8 cellular contexts compared by ENCODE assay signal in genomic region chr18:77115461-77115907, GRCh38. TPM values are rescaled to one million over a fixed set of nuclear protein-coding genes. Genes with fewer than 3 reads are reported as not detected.
DNase-seq lines count a peak whose midpoint lies in the region; ATAC-seq, FAIRE-seq and TF ChIP-seq lines count a peak whose summit lies in the region.

No MANE protein-coding gene starts in this region.

- intact Hi-C loops in CD14-positive monocyte (cut with micrococcal nuclease): loop anchor here in 1 of 2 donors (2.0 kb wide), 2 partner anchors 13 to 15 kb away; no protein-coding TSS in a partner anchor

- ATAC-seq in GM21526 (IDR thresholded peaks at IDR 0.05; ENCODE audit: low FRiP score, unreplicated experiment) (no peak), GM18861 (IDR thresholded peaks at IDR 0.05; ENCODE audit: unreplicated experiment) (no peak)

- 36 to 43% methylated on average over 2 of the region's 2 CpGs for WGBS in GM23248 (ENCODE audit: low coverage in 1 of 2, low lambda C conversion rate in 2 of 2, missing lambda C conversion rate in 2 of 2), 2 experiments

- DNase-seq in CD14-positive monocyte (ENCODE audit: low spot score) (no peak), GM23248 (no peak), astrocyte (ENCODE audit: low read depth) (no peak), mesothelial cell of epicardium (ENCODE audit: low spot score in 2 of 2, unreplicated experiment in 2 of 2) (no peak), HCEC 1CT (no peak)
- no peak for DNase-seq in central memory CD4-positive, alpha-beta T cell

- H2AFZ ChIP-seq in GM23248 (no peak overlapping the region), astrocyte (ENCODE audit: low read depth, low read length) (no peak overlapping the region)

- H3K4me1 ChIP-seq in GM23248 (ENCODE audit: insufficient read depth) (peaks cover 13% of the 10 kb centered on the region), astrocyte (ENCODE audit: insufficient read depth, low read length) (peaks cover 13% of the 10 kb centered on the region)

- no peak overlapping the region for H3K9ac ChIP-seq in GM23248
- H3K9ac ChIP-seq in astrocyte (ENCODE audit: low read length): peak overlapping the region; percentile 33

- H3K9me2 ChIP-seq in GM23248 (ENCODE audit: insufficient read depth): no peaks in the 10 kb centered on the region

- H3K4me3 Mint-ChIP-seq in CD14-positive monocyte: peak overlapping the region in 1 of 2 donors; percentile 72
- H3K4me3 Mint-ChIP-seq in astrocyte (ENCODE audit: unreplicated experiment): no peak overlapping the region
- H3K4me3 Mint-ChIP-seq in mesothelial cell of epicardium: no peak overlapping the region

- no peaks in the 10 kb centered on the region for H3K36me3 ChIP-seq in GM23248 (ENCODE audit: low read depth)
- H3K36me3 ChIP-seq in astrocyte (ENCODE audit: insufficient read depth, low read length): no peaks in the 10 kb centered on the region

- in situ Hi-C loops in GM23248 (cut with MboI): no loop called here

- H4K20me1 ChIP-seq in GM23248 (ENCODE audit: insufficient read depth) (no peaks in the 10 kb centered on the region), astrocyte (ENCODE audit: insufficient read depth, low read length) (no peaks in the 10 kb centered on the region)

- no peak overlapping the region for H3K4me2 ChIP-seq in GM23248 (ENCODE audit: unreplicated experiment)
- no peak overlapping the region for H3K4me2 ChIP-seq in astrocyte (ENCODE audit: low read length)

- H3K27ac ChIP-seq in GM23248 (peak overlapping the region; percentile 79), astrocyte (ENCODE audit: low read depth, low read length) (no peak overlapping the region)

- H3K4me1 Mint-ChIP-seq in CD14-positive monocyte (peaks cover 75% of the 10 kb centered on the region), astrocyte (ENCODE audit: low read depth, unreplicated experiment) (peaks cover 9% of the 10 kb centered on the region), mesothelial cell of epicardium (peaks cover 19% of the 10 kb centered on the region)

- H3K27ac Mint-ChIP-seq in CD14-positive monocyte (peak overlapping the region; percentile 96 to 99 (median 98)), astrocyte (ENCODE audit: unreplicated experiment) (no peak overlapping the region), mesothelial cell of epicardium (peak overlapping the region; percentile 61)

- H3K36me3 Mint-ChIP-seq in CD14-positive monocyte (peaks cover 63 to 67% of the 10 kb centered on the region in 2 donors), astrocyte (ENCODE audit: low read depth, unreplicated experiment) (peaks cover 4% of the 10 kb centered on the region), mesothelial cell of epicardium (peaks cover 5% of the 10 kb centered on the region)

- H3K79me2 ChIP-seq in GM23248 (ENCODE audit: insufficient read depth): no peaks in the 10 kb centered on the region
- peaks cover 20% of the 10 kb centered on the region for H3K79me2 ChIP-seq in astrocyte (ENCODE audit: insufficient read depth, low read length)

- H3K27me3 ChIP-seq in GM23248 (replicated peaks; ENCODE audit: insufficient read depth) (no peaks in the 10 kb centered on the region), astrocyte (ENCODE audit: insufficient read depth, low read length) (no peaks in the 10 kb centered on the region)

- FAIRE-seq in astrocyte (lab: Jason Lieb, UNC): no peak

- H3K9me3 ChIP-seq in GM23248 (ENCODE audit: low read depth): no peaks in the 10 kb centered on the region
- H3K9me3 ChIP-seq in astrocyte (ENCODE audit: insufficient read depth, low read depth, low read length): no peaks in the 10 kb centered on the region

- H3K4me3 ChIP-seq in GM23248 (no peak overlapping the region), astrocyte (ENCODE audit: insufficient read depth, low read depth, low read length) (no peak overlapping the region)

- H3K9me3 Mint-ChIP-seq in CD14-positive monocyte: no peaks in the 10 kb centered on the region
- no peaks in the 10 kb centered on the region for H3K9me3 Mint-ChIP-seq in astrocyte (ENCODE audit: unreplicated experiment)
- H3K9me3 Mint-ChIP-seq in mesothelial cell of epicardium: no peaks in the 10 kb centered on the region

- H3F3A ChIP-seq in GM23248 (ENCODE audit: insufficient read depth): peaks cover 24% of the 10 kb centered on the region

- TF ChIP-seq CTCF in CD14-positive monocyte (IDR thresholded peaks at IDR 0.05) (no peak), astrocyte (IDR thresholded peaks at IDR 0.05; ENCODE audit: insufficient read depth, low read depth, low read length) (no peak), mesothelial cell of epicardium (IDR thresholded peaks at IDR 0.05; ENCODE audit: unreplicated experiment) (no peak)

- H3K27me3 Mint-ChIP-seq in CD14-positive monocyte (ENCODE audit: low read depth in 3 of 3) (no peaks in the 10 kb centered on the region), astrocyte (ENCODE audit: low read depth, unreplicated experiment) (no peaks in the 10 kb centered on the region), mesothelial cell of epicardium (ENCODE audit: low read depth) (no peaks in the 10 kb centered on the region)

RNA-seq across cellular contexts. Expression of gene MBP, which starts 17.1 kb away (rescaled TPM):
- polyA plus RNA-seq in CD14-positive monocyte (10 to 100 TPM; 50.4 to 81.0 TPM), GM23248 (2016; fragmentation: Nextera tagmentation; extraction: Ambion mirVana) (2.9 and 3.3 TPM in 2 replicates)
- 2.2 and 2.7 TPM in 2 replicates for total RNA-seq in GM23248 (2014; rRNA removed; shearing (Covaris generic))
- total RNA-seq in astrocyte (10.8 and 11.4 TPM in 2 replicates), mesothelial cell of epicardium (19.1 to 20.8 TPM (median 20.6 TPM) in 3 replicates)
